Comparison of ENCODE assay signal across 24 cellular contexts in the genomic region with DNA sequence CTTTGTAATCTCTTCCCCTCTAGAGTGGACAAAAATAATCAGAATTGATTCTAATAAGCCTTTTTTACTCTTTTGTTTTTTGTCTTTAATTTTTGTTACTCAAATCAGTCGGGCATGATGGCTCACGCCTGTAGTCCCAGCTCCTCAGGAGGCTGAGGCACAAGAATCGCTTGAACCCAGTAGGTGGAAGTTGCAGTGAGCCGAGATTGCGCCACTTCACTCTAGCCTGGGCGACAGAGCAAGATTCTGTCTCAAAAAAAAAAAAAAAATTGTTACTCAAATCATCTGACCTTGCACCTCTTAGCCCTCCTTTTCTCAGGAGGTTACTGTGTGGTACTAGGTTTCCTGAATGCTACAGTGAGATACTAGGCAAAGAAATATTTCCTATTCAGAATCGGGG.
"Had no signal": no experiment of that assay in that cellular context is flagged by ENCODE, and none has a peak within 500 bp of the region (broad histone marks: within the 10 kb centered on the region; RNA-seq: fewer than 3 reads in every experiment).

No MANE protein-coding gene starts in this region.

- H3K27me3 ChIP-seq: colonic mucosa, esophagus squamous epithelium, gastrocnemius medialis, left lung had no signal

- H3K27ac ChIP-seq: colonic mucosa, epithelial cell of prostate, esophagus squamous epithelium, gastrocnemius medialis, heart right ventricle, left lung, lower lobe of right lung had no signal

- H3K36me3 Mint-ChIP-seq: mesothelial cell of epicardium had no signal

- H3K27me3 Mint-ChIP-seq: dendritic cell treated with granulocyte-macrophage colony-stimulating factor and Interleukin-4, amounts not matched to agents 40 ng/mL and 50 ng/mL, for 4 days; effector memory CD8-positive, alpha-beta T cell had no signal

- ATAC-seq: effector memory CD8-positive, alpha-beta T cell; esophagus mucosa; gastrocnemius medialis; heart right ventricle; left cardiac atrium; left lung; left ventricle myocardium superior; lower lobe of right lung; mucosa of descending colon had no signal

- H3K36me3 ChIP-seq: colonic mucosa, esophagus squamous epithelium, gastrocnemius medialis, heart right ventricle, left lung, lower lobe of right lung had no signal

- H3K4me3 Mint-ChIP-seq: dendritic cell treated with granulocyte-macrophage colony-stimulating factor and Interleukin-4, amounts not matched to agents 40 ng/mL and 50 ng/mL, for 4 days; effector memory CD8-positive, alpha-beta T cell; endodermal cell; mesothelial cell of epicardium had no signal

- H3K4me3 ChIP-seq: colonic mucosa, esophagus squamous epithelium, gastrocnemius medialis, heart right ventricle, left lung, lower lobe of right lung, mucosa of descending colon had no signal

- H3K9me3 Mint-ChIP-seq: dendritic cell treated with granulocyte-macrophage colony-stimulating factor and Interleukin-4, amounts not matched to agents 40 ng/mL and 50 ng/mL, for 4 days; effector memory CD8-positive, alpha-beta T cell; endodermal cell; mesothelial cell of epicardium had no signal

- H3K9me3 ChIP-seq: colonic mucosa, esophagus squamous epithelium, gastrocnemius medialis, heart right ventricle, left lung, lower lobe of right lung, mucosa of descending colon had no signal

- H3K4me1 ChIP-seq: colonic mucosa, esophagus squamous epithelium, gastrocnemius medialis, heart right ventricle, left lung, lower lobe of right lung had no signal

- DNase-seq: colonic mucosa; cortex of kidney; effector CD8-positive, alpha-beta T cell; effector memory CD8-positive, alpha-beta T cell; endodermal cell; erythroblast; esophagus squamous epithelium; foreskin fibroblast; foreskin melanocyte; gastrocnemius medialis; glutamatergic neuron; head of caudate nucleus; heart right ventricle; hippocampal formation; left cardiac atrium; left ventricle myocardium superior; lower lobe of right lung; mesenchymal stem cell; mucosa of descending colon had no signal

- H3K27ac Mint-ChIP-seq: dendritic cell treated with granulocyte-macrophage colony-stimulating factor and Interleukin-4, amounts not matched to agents 40 ng/mL and 50 ng/mL, for 4 days; effector memory CD8-positive, alpha-beta T cell; endodermal cell; mesothelial cell of epicardium had no signal
